Comparison of ENCODE assay signal across 8 cellular contexts in the genomic region with DNA sequence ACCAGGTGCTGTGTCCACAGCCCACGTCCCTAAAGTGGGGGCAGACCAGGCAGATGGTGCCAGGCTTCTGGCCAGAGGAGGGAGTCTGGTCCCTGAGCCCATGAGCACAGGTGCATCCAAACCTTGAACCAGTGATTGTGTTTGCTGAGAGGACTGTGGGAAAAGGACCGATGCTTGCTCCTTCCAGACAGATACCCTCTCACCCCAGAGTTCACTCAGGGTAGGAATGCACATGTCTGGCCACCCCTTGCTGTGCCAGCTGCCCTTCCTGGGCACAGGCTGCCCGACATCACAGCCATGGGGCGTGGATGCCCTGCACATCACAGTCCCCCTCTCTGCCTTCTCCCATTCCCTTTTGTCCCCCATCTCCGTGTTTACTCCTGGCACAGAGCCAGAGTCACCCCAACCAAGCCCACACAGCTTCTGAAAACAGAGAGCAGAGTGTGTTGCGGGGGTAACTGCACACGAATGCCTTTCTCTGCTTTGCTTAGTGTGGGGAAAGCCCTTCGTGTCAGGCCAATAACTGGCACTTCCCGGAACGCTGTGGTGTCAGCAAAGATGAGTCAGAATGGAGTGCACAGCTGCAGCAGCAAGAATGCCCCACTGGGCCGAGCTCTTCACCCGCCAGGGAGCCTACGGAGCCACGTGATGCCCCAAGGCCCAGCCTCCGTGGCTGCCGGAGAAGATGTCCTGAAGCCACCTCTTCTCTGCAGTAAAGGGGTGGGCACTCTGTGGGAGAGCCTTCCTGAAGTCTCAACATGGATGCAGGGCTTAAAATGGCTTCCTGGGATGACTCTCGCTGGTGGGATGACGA. TPM values are rescaled to one million over a fixed set of nuclear protein-coding genes. Genes with fewer than 3 reads are reported as not detected.
DNase-seq lines count a peak whose midpoint lies in the region; ATAC-seq and TF ChIP-seq lines count a peak whose summit lies in the region.

No MANE protein-coding gene starts in this region.

- peak overlapping the region; percentile 38 for H3K4me2 ChIP-seq in fibroblast of lung (ENCODE audit: extremely low read depth, insufficient read depth, low read length)

- DNase-seq in ACHN (peak; percentile 91), NOMO-1 (lab: John Stamatoyannopoulos, UW; ENCODE audit: unreplicated experiment in 2 of 2) (peak; percentile 94 to 96), activated T-cell treated with anti-CD3 and anti-CD28 coated beads for 1 hour (ENCODE audit: low read depth) (peak; percentile 30), fibroblast of lung (ENCODE audit: low read depth in 2 of 2) (peak; percentile 95 to 97), osteocyte (ENCODE audit: extremely low spot score, unreplicated experiment) (peak; percentile 96), tibial nerve (ENCODE audit: low spot score in 2 of 2) (peak; percentile 39 to 61)

- H3K27ac Mint-ChIP-seq in osteocyte (ENCODE audit: unreplicated experiment) = peak overlapping the region; percentile 100

- peaks cover 16% of the 10 kb centered on the region for H3K36me3 ChIP-seq in fibroblast of lung (ENCODE audit: control insufficient read depth, insufficient read depth, low read length)
- H3K36me3 ChIP-seq in tibial nerve = peaks cover 0 to 46% (median 0%) of the 10 kb centered on the region in 3 donors

- H3K9ac ChIP-seq in fibroblast of lung (ENCODE audit: insufficient read depth, low read length) = peak overlapping the region; percentile 23

- peaks cover 22% of the 10 kb centered on the region for H3K36me3 Mint-ChIP-seq in osteocyte (ENCODE audit: unreplicated experiment)

- no peak overlapping the region for H2AFZ ChIP-seq in fibroblast of lung (ENCODE audit: low read length)

- peak overlapping the region; percentile 73 for H3K4me3 Mint-ChIP-seq in osteocyte (ENCODE audit: unreplicated experiment)

- no peaks in the 10 kb centered on the region for H3K27me3 Mint-ChIP-seq in osteocyte (ENCODE audit: unreplicated experiment)

- peak overlapping the region in 2 of 4 experiments; percentile 10 to 27 for H3K4me3 ChIP-seq in fibroblast of lung (replicated peaks in 1 of 4; ENCODE audit: control extremely low read depth in 1 of 4, insufficient read depth in 1 of 4, low read depth in 3 of 4, low read length in 4 of 4)
- peak overlapping the region in 1 of 4 donors; percentile 10 for H3K4me3 ChIP-seq in tibial nerve

- 33% methylated on average over 18 of the region's 18 CpGs for WGBS in tibial nerve, 2 donors

- H3K4me1 ChIP-seq in fibroblast of lung (ENCODE audit: control insufficient read depth, extremely low read depth, insufficient read depth, low read length) = peaks cover 17% of the 10 kb centered on the region
- peaks cover 0 to 56% (median 15%) of the 10 kb centered on the region in 4 donors for H3K4me1 ChIP-seq in tibial nerve

- peak in 1 of 2 donors; percentile 48 for TF ChIP-seq CTCF in fibroblast of lung (conservative IDR thresholded peaks at IDR 0.05 in 1 of 2, IDR thresholded peaks at IDR 0.05 in 1 of 2; ENCODE audit: low read depth in 1 of 2, low read length in 2 of 2)
- TF ChIP-seq CTCF in osteocyte (IDR thresholded peaks at IDR 0.05) = peak; percentile 44
- TF ChIP-seq CTCF in tibial nerve (IDR thresholded peaks at IDR 0.05) = peak; percentile 30 to 53 (median 51)

- peak in 1 of 2 donors; percentile 78 for TF ChIP-seq EP300 in tibial nerve (IDR thresholded peaks at IDR 0.05)

- no peaks in the 10 kb centered on the region for H3K9me3 ChIP-seq in fibroblast of lung (ENCODE audit: control insufficient read depth, insufficient read depth, low read depth, low read length)
- no peaks in the 10 kb centered on the region for H3K9me3 ChIP-seq in tibial nerve

- no peaks in the 10 kb centered on the region for H3K9me3 Mint-ChIP-seq in osteocyte (ENCODE audit: unreplicated experiment)

- in situ Hi-C loops in ACHN (cut with HindIII; ENCODE audit: low pct_ligation_motif_present, low pct_unique_long_range_greater_than_20kb, low sequenced_read_pairs) = no loop called here

- peaks cover 81% of the 10 kb centered on the region for H3K79me2 ChIP-seq in fibroblast of lung (ENCODE audit: control insufficient read depth, insufficient read depth, low read length)

- no peak for TF ChIP-seq POLR2A in tibial nerve (IDR thresholded peaks at IDR 0.05)

- H3K27me3 ChIP-seq in fibroblast of lung (ENCODE audit: control insufficient read depth, insufficient read depth, low read length) (no peaks in the 10 kb centered on the region), tibial nerve (no peaks in the 10 kb centered on the region)

- H4K20me1 ChIP-seq in fibroblast of lung (ENCODE audit: control insufficient read depth, extremely low read depth, insufficient read depth, low read length) = no peaks in the 10 kb centered on the region

- peaks cover 72% of the 10 kb centered on the region for H3K4me1 Mint-ChIP-seq in osteocyte (ENCODE audit: unreplicated experiment)

- peak; percentile 85 for ATAC-seq in GM18519 (IDR thresholded peaks at IDR 0.05; ENCODE audit: low FRiP score, unreplicated experiment)
- ATAC-seq in HG03045 (IDR thresholded peaks at IDR 0.05; ENCODE audit: unreplicated experiment) = peak; percentile 88

- H3K27ac ChIP-seq in fibroblast of lung (ENCODE audit: insufficient read depth, low read length) (peak overlapping the region; percentile 83), tibial nerve (peak overlapping the region in 3 of 4 donors; percentile 67 to 83 (median 81))

RNA-seq across cellular contexts. Expression of a gene that starts 7.6 kb away (rescaled TPM):
- total RNA-seq in fibroblast of lung = 102 and 149 TPM in 2 replicates
- 64.5 and 67.5 TPM in 2 replicates for polyA plus RNA-seq in fibroblast of lung
- 56.4 and 91.9 TPM in 2 replicates for polyA plus RNA-seq in fibroblast of lung (2012)
- polyA minus RNA-seq in fibroblast of lung (ENCODE audit: low replicate concordance) = 27.9 and 30.8 TPM in 2 replicates
- 134 and 148 TPM in 2 replicates for total RNA-seq in osteocyte
- total RNA-seq in tibial nerve = 10 to 100 TPM; 29.3 to 50.4 (median 36.4) TPM

RNA-seq across cellular contexts. Expression of a gene that starts 57.5 kb away (rescaled TPM):
- 104 and 113 TPM in 2 replicates for total RNA-seq in fibroblast of lung
- 79.5 and 95.9 TPM in 2 replicates for polyA plus RNA-seq in fibroblast of lung
- 85.1 and 98.2 TPM in 2 replicates for polyA plus RNA-seq in fibroblast of lung (2012)
- 56.5 and 75.5 TPM in 2 replicates for polyA minus RNA-seq in fibroblast of lung (ENCODE audit: low replicate concordance)
- total RNA-seq in osteocyte = 147 and 148 TPM in 2 replicates
- total RNA-seq in tibial nerve = 100 to 1,000 TPM in 2 of 4 donors, 10 to 100 TPM in 2; 94.3 to 129 (median 111) TPM

Comparison
In these comparisons a context has a peak if more than half of its experiments do, and no peak if none do; other contexts are left out.
1. DNase-seq: peak in every context shown above with its lines; median percentile 96 in fibroblast of lung; 96 in osteocyte; 95 in NOMO-1; 91 in ACHN; 50 in tibial nerve; 30 in activated T-cell treated with anti-CD3 and anti-CD28 coated beads for 1 hour.